In genomic region chr1:47758341-47759237, GRCh38 we compare ENCODE assay signal across 26 cellular contexts.
DNase-seq lines count a peak whose midpoint lies in the region; ATAC-seq, FAIRE-seq and TF ChIP-seq lines count a peak whose summit lies in the region.
"Had no signal": no experiment of that assay in that cellular context is flagged by ENCODE, and none has a peak within 500 bp of the region (broad histone marks: within the 10 kb centered on the region; RNA-seq: fewer than 3 reads in every experiment).

No MANE protein-coding gene starts in this region.

- H3K4me1 Mint-ChIP-seq in MCF 10A (ENCODE audit: insufficient read depth, unreplicated experiment): peaks cover 10% of the 10 kb centered on the region
- no peaks in the 10 kb centered on the region for H3K4me1 Mint-ChIP-seq in activated T-cell treated with anti-CD3 and anti-CD28 coated beads, Interleukin-2, amount 50 U/mL, for 4 hours (ENCODE audit: low read depth)
- H3K4me1 Mint-ChIP-seq: activated naive CD8-positive, alpha-beta T cell treated with anti-CD3 and anti-CD28 coated beads for 36 hours; B cell; stimulated activated naive CD8-positive, alpha-beta T cell treated with anti-CD3 and anti-CD28 coated beads, Interleukin-15, amount 100 ng/mL, for 72 hours had no signal

- no peak overlapping the region for H3K4me3 Mint-ChIP-seq in MCF 10A (ENCODE audit: unreplicated experiment)
- H3K4me3 Mint-ChIP-seq in activated T-cell treated with anti-CD3 and anti-CD28 coated beads, Interleukin-2, amount 50 U/mL, for 4 hours: no peak overlapping the region
- H3K4me3 Mint-ChIP-seq: activated CD8-positive, alpha-beta T cell treated with anti-CD3 and anti-CD28 coated beads for 36 hours; activated naive CD8-positive, alpha-beta T cell treated with anti-CD3 and anti-CD28 coated beads for 36 hours; activated T-cell treated with anti-CD3 and anti-CD28 coated beads, Interleukin-2, amount 50 U/mL, for 24 hours; B cell; stimulated activated naive CD8-positive, alpha-beta T cell treated with anti-CD3 and anti-CD28 coated beads, Interleukin-15, amount 100 ng/mL, for 72 hours had no signal

- H2AFZ ChIP-seq in mammary epithelial cell (ENCODE audit: low read depth, low read length): no peak overlapping the region

- TF ChIP-seq CTCF in MCF 10A (IDR thresholded peaks at IDR 0.05; ENCODE audit: unreplicated experiment): no peak
- no peak for TF ChIP-seq CTCF in mammary epithelial cell (conservative IDR thresholded peaks at IDR 0.05 in 1 of 2, IDR thresholded peaks at IDR 0.05 in 1 of 2; ENCODE audit: extremely low read depth in 1 of 2, insufficient read depth in 1 of 2, low read depth in 1 of 2, low read length in 2 of 2)
- no peak for TF ChIP-seq CTCF in brain microvascular endothelial cell (IDR thresholded peaks at IDR 0.05; ENCODE audit: low read depth, low read length, missing control alignments)
- no peak for TF ChIP-seq CTCF in kidney (IDR thresholded peaks at IDR 0.05; ENCODE audit: borderline replicate concordance, extremely low read depth, insufficient read depth)
- TF ChIP-seq CTCF in thoracic aorta (IDR thresholded peaks at IDR 0.05): no peak

- POLR2A ChIA-PET in MCF 10A (lab: Yijun Ruan, JAX): interaction anchor here (0.6 kb wide), 2 partner anchors 39 to 243 kb away, joined by 3 read pairs; no protein-coding TSS in a partner anchor

- CTCF ChIA-PET in MCF 10A (lab: Yijun Ruan, JAX) (interaction anchor here (1.2 kb wide), 1 partner anchor 21 kb away, joined by 3 read pairs; no protein-coding TSS in a partner anchor), mammary epithelial cell (lab: Charles Lee; ENCODE audit: low non-redundant PET) (no interaction called here)

- in situ Hi-C loops in mammary epithelial cell (cut with MboI; ENCODE audit: low sequenced_read_pairs in 2 of 2) (loop anchor here in 1 of 2 donors (25.0 kb wide), 1 partner anchor 454 kb away; the partner anchor contains the start of gene SLC5A9), brain microvascular endothelial cell (cut with HindIII; ENCODE audit: low pct_ligation_motif_present, low sequenced_read_pairs) (no loop called here)

- H3K9ac ChIP-seq in mammary epithelial cell (ENCODE audit: insufficient read depth, low read length): no peak overlapping the region
- no peak overlapping the region for H3K9ac ChIP-seq in kidney (ENCODE audit: low read length in 2 of 2)

- H3K79me2 ChIP-seq in mammary epithelial cell (ENCODE audit: insufficient read depth, low read length): no peaks in the 10 kb centered on the region

- no peak overlapping the region for H3K27ac Mint-ChIP-seq in MCF 10A (ENCODE audit: low read depth, unreplicated experiment)
- H3K27ac Mint-ChIP-seq: activated CD8-positive, alpha-beta T cell treated with anti-CD3 and anti-CD28 coated beads for 36 hours; activated naive CD8-positive, alpha-beta T cell treated with anti-CD3 and anti-CD28 coated beads for 36 hours; activated T-cell treated with anti-CD3 and anti-CD28 coated beads, Interleukin-2, amount 50 U/mL, for 24 hours; B cell had no signal

- no peaks in the 10 kb centered on the region for H3K9me3 Mint-ChIP-seq in MCF 10A (ENCODE audit: unreplicated experiment)
- no peaks in the 10 kb centered on the region for H3K9me3 Mint-ChIP-seq in activated T-cell treated with anti-CD3 and anti-CD28 coated beads, Interleukin-2, amount 50 U/mL, for 4 hours
- H3K9me3 Mint-ChIP-seq: activated CD8-positive, alpha-beta T cell treated with anti-CD3 and anti-CD28 coated beads for 36 hours; activated naive CD8-positive, alpha-beta T cell treated with anti-CD3 and anti-CD28 coated beads for 36 hours; activated T-cell treated with anti-CD3 and anti-CD28 coated beads, Interleukin-2, amount 50 U/mL, for 24 hours; stimulated activated naive CD8-positive, alpha-beta T cell treated with anti-CD3 and anti-CD28 coated beads, Interleukin-15, amount 100 ng/mL, for 72 hours had no signal

- no peak overlapping the region for H3K27ac ChIP-seq in mammary epithelial cell (ENCODE audit: insufficient read depth, low read depth, low read length)
- peak overlapping the region; percentile 58 for H3K27ac ChIP-seq in brain microvascular endothelial cell
- H3K27ac ChIP-seq in kidney (ENCODE audit: low read depth in 2 of 2, low read length in 2 of 2): no peak overlapping the region
- peak overlapping the region; percentile 33 to 60 for H3K27ac ChIP-seq in thoracic aorta
- H3K27ac ChIP-seq: cardiac muscle cell, ovary, skin epidermis had no signal

- peak; percentile 73 for DNase-seq in MCF 10A (ENCODE audit: unreplicated experiment)
- no peak for DNase-seq in mammary epithelial cell
- DNase-seq in brain microvascular endothelial cell: peak; percentile 86
- DNase-seq in kidney: peak; percentile 59
- peak; percentile 38 for DNase-seq in thoracic aorta (ENCODE audit: low spot score)
- no peak for DNase-seq in NCI-H1436 treated with DMSO at 0.1 percent for 48 hours (lab: John Stamatoyannopoulos, UW)
- DNase-seq in activated T-cell treated with anti-CD3 and anti-CD28 coated beads, Interleukin-2, amount 50 U/mL, for 4 hours: no peak
- DNase-seq: 8988T; activated CD8-positive, alpha-beta T cell treated with anti-CD3 and anti-CD28 coated beads for 36 hours; activated naive CD8-positive, alpha-beta T cell treated with anti-CD3 and anti-CD28 coated beads for 36 hours; activated T-cell treated with anti-CD3 and anti-CD28 coated beads, Interleukin-2, amount 50 U/mL, for 24 hours; erythroblast; GOT3; NCI-H187; NCI-H446; ovary; stimulated activated CD4-positive, alpha-beta T cell treated with anti-CD3 and anti-CD28 coated beads, Interleukin-4, amount 100 ng/mL, for 1 hour; stimulated activated naive CD8-positive, alpha-beta T cell treated with anti-CD3 and anti-CD28 coated beads, Interleukin-15, amount 100 ng/mL, for 72 hours had no signal

- H3K9me3 ChIP-seq in mammary epithelial cell (replicated peaks; ENCODE audit: insufficient read depth, low read length) (no peaks in the 10 kb centered on the region), kidney (ENCODE audit: control insufficient read depth in 1 of 2, low read length in 2 of 2) (no peaks in the 10 kb centered on the region), thoracic aorta (no peaks in the 10 kb centered on the region)
- H3K9me3 ChIP-seq: ovary had no signal

- H3K36me3 ChIP-seq in mammary epithelial cell (ENCODE audit: insufficient read depth, low read length) (no peaks in the 10 kb centered on the region), brain microvascular endothelial cell (replicated peaks) (no peaks in the 10 kb centered on the region), kidney (ENCODE audit: control insufficient read depth in 1 of 2, insufficient read depth in 2 of 2, low read length in 2 of 2) (no peaks in the 10 kb centered on the region), thoracic aorta (no peaks in the 10 kb centered on the region)
- H3K36me3 ChIP-seq: cardiac muscle cell, ovary had no signal

- H3K36me3 Mint-ChIP-seq in MCF 10A (ENCODE audit: insufficient read depth, unreplicated experiment): no peaks in the 10 kb centered on the region
- no peaks in the 10 kb centered on the region for H3K36me3 Mint-ChIP-seq in activated T-cell treated with anti-CD3 and anti-CD28 coated beads, Interleukin-2, amount 50 U/mL, for 4 hours (ENCODE audit: insufficient read depth)
- H3K36me3 Mint-ChIP-seq: activated naive CD8-positive, alpha-beta T cell treated with anti-CD3 and anti-CD28 coated beads for 36 hours had no signal

- peaks cover 7% of the 10 kb centered on the region for H3K4me1 ChIP-seq in mammary epithelial cell (ENCODE audit: insufficient read depth, low read length)
- no peaks in the 10 kb centered on the region for H3K4me1 ChIP-seq in kidney (ENCODE audit: control insufficient read depth in 1 of 2, insufficient read depth in 1 of 2, low read depth in 1 of 2, low read length in 2 of 2)
- peaks cover 14 to 48% of the 10 kb centered on the region in 2 donors for H3K4me1 ChIP-seq in thoracic aorta (ENCODE audit: control insufficient read depth in 1 of 2, low read depth in 2 of 2)

- H3K27me3 ChIP-seq in mammary epithelial cell (ENCODE audit: insufficient read depth, low read length): no peaks in the 10 kb centered on the region
- H3K27me3 ChIP-seq in brain microvascular endothelial cell (replicated peaks): no peaks in the 10 kb centered on the region
- no peaks in the 10 kb centered on the region for H3K27me3 ChIP-seq in thoracic aorta (replicated peaks; ENCODE audit: insufficient read depth)
- H3K27me3 ChIP-seq: ovary had no signal

- no peak overlapping the region for H3K4me3 ChIP-seq in mammary epithelial cell (replicated peaks in 1 of 3; ENCODE audit: insufficient read depth in 1 of 3, low read depth in 2 of 3, low read length in 3 of 3)
- H3K4me3 ChIP-seq in brain microvascular endothelial cell (ENCODE audit: low read depth, low read length): no peak overlapping the region
- H3K4me3 ChIP-seq in kidney (ENCODE audit: low read length in 2 of 2): no peak overlapping the region
- no peak overlapping the region for H3K4me3 ChIP-seq in thoracic aorta
- H3K4me3 ChIP-seq: cardiac muscle cell, dorsolateral prefrontal cortex, lung, ovary, skin epidermis had no signal

- 93% methylated on average over 18 of the region's 20 CpGs for WGBS in mammary epithelial cell (ENCODE audit: low coverage, missing lambda C conversion rate)

- no peaks in the 10 kb centered on the region for H4K20me1 ChIP-seq in mammary epithelial cell (ENCODE audit: insufficient read depth, low read length)

- FAIRE-seq in kidney (lab: Jason Lieb, UNC): no peak
- FAIRE-seq: RCC 7860 had no signal

- H3K4me2 ChIP-seq in mammary epithelial cell (ENCODE audit: insufficient read depth, low read depth, low read length): no peak overlapping the region

- H3K27me3 Mint-ChIP-seq in MCF 10A (ENCODE audit: insufficient read depth, unreplicated experiment): no peaks in the 10 kb centered on the region
- peaks cover 5% of the 10 kb centered on the region for H3K27me3 Mint-ChIP-seq in activated T-cell treated with anti-CD3 and anti-CD28 coated beads, Interleukin-2, amount 50 U/mL, for 4 hours (ENCODE audit: low read depth)

- dilution Hi-C loops in mammary epithelial cell (cut with HindIII; ENCODE audit: low sequenced_read_pairs): no loop called here

- intact Hi-C loops in MCF 10A (cut with micrococcal nuclease): no loop called here
- intact Hi-C loops in mammary epithelial cell (cut with micrococcal nuclease): no loop called here
- intact Hi-C loops in kidney (cut with DNase I): no loop called here

- BruUV-seq in MCF 10A (replicated peaks; lab: Mats Ljungman, UMichigan): no TSS peak
- BruUV-seq in mammary epithelial cell (replicated peaks; lab: Mats Ljungman, UMichigan): no TSS peak

- no peak for ATAC-seq in thoracic aorta (ENCODE audit: insufficient number of reproducible peaks, low FRiP score, low read depth)
- no peak for ATAC-seq in activated T-cell treated with anti-CD3 and anti-CD28 coated beads, Interleukin-2, amount 50 U/mL, for 4 hours
- no peak for ATAC-seq in HG03457 (IDR thresholded peaks at IDR 0.05; ENCODE audit: unreplicated experiment)
- ATAC-seq: activated CD8-positive, alpha-beta T cell treated with anti-CD3 and anti-CD28 coated beads for 36 hours; SK-N-SH treated with all-trans-retinoic acid at 6 μM for 48 hours; stimulated activated naive CD8-positive, alpha-beta T cell treated with anti-CD3 and anti-CD28 coated beads, Interleukin-15, amount 100 ng/mL, for 72 hours had no signal

Comparison
In these comparisons a context has a peak if more than half of its experiments do, and no peak if none do; other contexts are left out.
1. DNase-seq: peak in MCF 10A (single experiment), brain microvascular endothelial cell (single experiment), kidney (single experiment) and thoracic aorta (single experiment); none in mammary epithelial cell (single experiment), NCI-H1436 treated with DMSO at 0.1 percent for 48 hours (single experiment) and activated T-cell treated with anti-CD3 and anti-CD28 coated beads, Interleukin-2, amount 50 U/mL, for 4 hours (single experiment).
2. H3K27ac ChIP-seq: peak in brain microvascular endothelial cell (single experiment) and thoracic aorta (2 of 2); none in mammary epithelial cell (single experiment) and kidney (0 of 2).